In genomic region chr1:24091971-24092482, GRCh38 we compare ENCODE assay signal across 28 cellular contexts. TPM values are rescaled to one million over a fixed set of nuclear protein-coding genes. Genes with fewer than 3 reads are reported as not detected.
"Had no signal": no experiment of that assay in that cellular context is flagged by ENCODE, and none has a peak within 500 bp of the region (broad histone marks: within the 10 kb centered on the region; RNA-seq: fewer than 3 reads in every experiment).

No MANE protein-coding gene starts in this region.

- DNase-seq: activated CD4-positive, CD25-positive, alpha-beta regulatory T cell; activated CD8-positive, alpha-beta memory T cell treated with anti-CD3 and anti-CD28 coated beads, Interleukin-2, amount 50 U/mL, for 4 hours; activated naive CD4-positive, alpha-beta T cell treated with anti-CD3 and anti-CD28 coated beads, Interleukin-2, amount 10 ng/mL, durations not matched to agents 7 days and 5 days; colonic mucosa; foreskin keratinocyte; glutamatergic neuron; hippocampal formation; mammary epithelial cell; midbrain; nucleus accumbens; retina; SHP77; stimulated activated CD4-positive, alpha-beta T cell treated with anti-CD3 and anti-CD28 coated beads, Interleukin-4, amount 100 ng/mL, for 1 hour; stimulated activated naive CD4-positive, alpha-beta T cell; substantia nigra; T-cell; T1000; tibial artery had no signal

- H3K4me1 Mint-ChIP-seq: activated naive CD4-positive, alpha-beta T cell treated with anti-CD3 and anti-CD28 coated beads, Interleukin-2, amount 10 ng/mL, durations not matched to agents 7 days and 5 days; central memory CD8-positive, alpha-beta T cell; T-cell had no signal

- H3K4me3 ChIP-seq: ascending aorta, colonic mucosa, SK-N-MC, tibial artery had no signal

- FAIRE-seq: islet of Langerhans, urothelium cell line had no signal

- H3K36me3 Mint-ChIP-seq: activated naive CD4-positive, alpha-beta T cell treated with anti-CD3 and anti-CD28 coated beads, Interleukin-2, amount 10 ng/mL, durations not matched to agents 7 days and 5 days; T-cell had no signal

- H3K9me3 ChIP-seq: ascending aorta, colonic mucosa, tibial artery had no signal

- H3K27ac Mint-ChIP-seq: activated naive CD4-positive, alpha-beta T cell treated with anti-CD3 and anti-CD28 coated beads, Interleukin-2, amount 10 ng/mL, durations not matched to agents 7 days and 5 days; activated T-helper 2 cell treated with anti-CD3 and anti-CD28 coated beads, Interferon-gamma antibody, Interleukin-2, Interleukin-4, amounts not matched to agents 10 μg/mL and 5 μg/mL and 100 μg/mL, durations not matched to agents 14 hours and 24 hours and 36 hours; nephron; T-cell had no signal

- ATAC-seq: foreskin keratinocyte, left lobe of liver, T-cell had no signal

- H3K36me3 ChIP-seq: ascending aorta, colonic mucosa, tibial artery had no signal

- H3K4me3 Mint-ChIP-seq: activated naive CD4-positive, alpha-beta T cell treated with anti-CD3 and anti-CD28 coated beads, Interleukin-2, amount 10 ng/mL, durations not matched to agents 7 days and 5 days; central memory CD8-positive, alpha-beta T cell; nephron; T-cell had no signal

- H3K4me1 ChIP-seq: ascending aorta, colonic mucosa, foreskin keratinocyte, tibial artery had no signal

- H3K9me3 Mint-ChIP-seq: activated naive CD4-positive, alpha-beta T cell treated with anti-CD3 and anti-CD28 coated beads, Interleukin-2, amount 10 ng/mL, durations not matched to agents 7 days and 5 days; activated T-helper 2 cell treated with anti-CD3 and anti-CD28 coated beads, Interferon-gamma antibody, Interleukin-2, Interleukin-4, amounts not matched to agents 10 μg/mL and 5 μg/mL and 100 μg/mL, durations not matched to agents 14 hours and 24 hours and 36 hours; central memory CD8-positive, alpha-beta T cell; nephron; T-cell had no signal

- H3K27ac ChIP-seq: ascending aorta, colonic mucosa, foreskin keratinocyte, SK-N-MC, tibial artery had no signal

- H3K27me3 ChIP-seq: ascending aorta, colonic mucosa, tibial artery had no signal

RNA-seq across cellular contexts. Expression of gene MYOM3, which starts 19.9 kb away (rescaled TPM):
- total RNA-seq: activated T-helper 2 cell treated with anti-CD3 and anti-CD28 coated beads, Interferon-gamma antibody, Interleukin-2, Interleukin-4, amounts not matched to agents 10 μg/mL and 5 μg/mL and 100 μg/mL, durations not matched to agents 14 hours and 24 hours and 36 hours; fibroblast of lung; T-cell had no signal
- polyA plus RNA-seq: fibroblast of lung had no signal

RNA-seq across cellular contexts. Expression of gene IL22RA1, which starts 50.9 kb away (rescaled TPM):
- total RNA-seq: activated T-helper 2 cell treated with anti-CD3 and anti-CD28 coated beads, Interferon-gamma antibody, Interleukin-2, Interleukin-4, amounts not matched to agents 10 μg/mL and 5 μg/mL and 100 μg/mL, durations not matched to agents 14 hours and 24 hours and 36 hours; ascending aorta; epithelial cell of proximal tubule had no signal
